ENCODE assay signal across 9 cellular contexts in the genomic region with DNA sequence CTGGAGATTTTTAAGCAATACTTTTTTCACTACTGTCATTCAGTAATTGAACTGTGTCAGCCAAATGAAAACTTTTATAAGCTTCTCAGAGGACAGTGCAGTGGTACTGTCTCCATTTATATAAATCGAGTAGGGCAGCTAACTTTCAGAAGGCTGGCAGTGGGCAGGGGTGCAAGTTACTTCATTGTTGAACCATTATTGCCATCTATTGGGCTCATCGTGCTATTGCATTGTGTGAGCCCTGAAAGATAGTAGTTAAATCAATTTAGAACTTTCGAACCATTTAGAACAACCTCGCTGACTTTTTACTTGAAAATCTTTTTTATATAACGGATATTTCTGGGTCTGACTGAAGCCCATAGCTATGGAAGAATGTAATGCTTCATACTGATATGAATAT.
A peak's percentile ranks its signal among the peaks of the same experiment; 100 is the strongest.
DNase-seq lines count a peak whose midpoint lies in the region; ATAC-seq, FAIRE-seq and TF ChIP-seq lines count a peak whose summit lies in the region.
"Had no signal": no experiment of that assay in that cellular context is flagged by ENCODE, and none has a peak within 500 bp of the region (broad histone marks: within the 10 kb centered on the region; RNA-seq: fewer than 3 reads in every experiment).

No MANE protein-coding gene starts in this region.

- H3K79me2 ChIP-seq in astrocyte (ENCODE audit: insufficient read depth, low read length) (no peaks in the 10 kb centered on the region), hepatocyte (no peaks in the 10 kb centered on the region), smooth muscle cell (ENCODE audit: low read depth) (no peaks in the 10 kb centered on the region)

- peaks cover 3% of the 10 kb centered on the region for H3K4me1 Mint-ChIP-seq in astrocyte (ENCODE audit: low read depth, unreplicated experiment)

- DNase-seq in NK-92 treated with Interleukin-12 subunit alpha and Interleukin-12 subunit beta, amount 100 ng/mL, for 24 hours (lab: John Stamatoyannopoulos, UW), result peak; percentile 3
- DNase-seq in NK-92 (lab: John Stamatoyannopoulos, UW; ENCODE audit: unreplicated experiment) (no peak), NCI-H526 (lab: John Stamatoyannopoulos, UW) (peak; percentile 51 to 86), astrocyte (ENCODE audit: low read depth) (peak; percentile 33), hepatocyte (ENCODE audit: low spot score) (peak; percentile 73), smooth muscle cell (lab: John Stamatoyannopoulos, UW; ENCODE audit: unreplicated experiment) (no peak)

- H3K9me3 Mint-ChIP-seq in astrocyte (ENCODE audit: unreplicated experiment), result no peaks in the 10 kb centered on the region

- no peak overlapping the region for H3K27ac ChIP-seq in astrocyte (ENCODE audit: low read depth, low read length)
- H3K27ac ChIP-seq in hepatocyte, result no peak overlapping the region
- H3K27ac ChIP-seq in smooth muscle cell (ENCODE audit: low read depth), result no peak overlapping the region
- H3K27ac ChIP-seq: BLaER1 had no signal

- H3K27me3 ChIP-seq in astrocyte (ENCODE audit: insufficient read depth, low read length) (no peaks in the 10 kb centered on the region), hepatocyte (no peaks in the 10 kb centered on the region), smooth muscle cell (ENCODE audit: low read depth) (no peaks in the 10 kb centered on the region)
- H3K27me3 ChIP-seq: BLaER1 had no signal

- 39% methylated on average over 5 of the region's 5 CpGs for WGBS in hepatocyte (ENCODE audit: low lambda C conversion rate, missing lambda C conversion rate)
- 26% methylated on average over 5 of the region's 5 CpGs for WGBS in smooth muscle cell (ENCODE audit: low lambda C conversion rate)

- H3K4me3 ChIP-seq in astrocyte (ENCODE audit: insufficient read depth, low read depth, low read length), result no peak overlapping the region
- H3K4me3 ChIP-seq in hepatocyte, result no peak overlapping the region
- no peak overlapping the region for H3K4me3 ChIP-seq in smooth muscle cell
- H3K4me3 ChIP-seq: BLaER1 had no signal

- ATAC-seq in HG03521 (IDR thresholded peaks at IDR 0.05; ENCODE audit: unreplicated experiment) (peak; percentile 53), GM19455 (IDR thresholded peaks at IDR 0.05; ENCODE audit: unreplicated experiment) (no peak)

- FAIRE-seq in astrocyte (lab: Jason Lieb, UNC), result no peak

- H3K9me2 ChIP-seq in hepatocyte (replicated peaks; ENCODE audit: insufficient read depth), result no peaks in the 10 kb centered on the region

- no peak overlapping the region for H3K4me2 ChIP-seq in astrocyte (ENCODE audit: low read length)
- no peak overlapping the region for H3K4me2 ChIP-seq in hepatocyte
- no peak overlapping the region for H3K4me2 ChIP-seq in smooth muscle cell
- H3K4me2 ChIP-seq: BLaER1 had no signal

- H3F3A ChIP-seq in smooth muscle cell (ENCODE audit: low read depth), result no peaks in the 10 kb centered on the region

- H4K20me1 ChIP-seq in astrocyte (ENCODE audit: insufficient read depth, low read length) (no peaks in the 10 kb centered on the region), hepatocyte (ENCODE audit: insufficient read depth, poor library complexity, severe bottlenecking) (no peaks in the 10 kb centered on the region), smooth muscle cell (ENCODE audit: low read depth) (no peaks in the 10 kb centered on the region)
- H4K20me1 ChIP-seq: BLaER1 had no signal

- no peak overlapping the region for H3K4me3 Mint-ChIP-seq in astrocyte (ENCODE audit: unreplicated experiment)

- H3K36me3 ChIP-seq in astrocyte (ENCODE audit: insufficient read depth, low read length), result no peaks in the 10 kb centered on the region
- no peaks in the 10 kb centered on the region for H3K36me3 ChIP-seq in hepatocyte (replicated peaks; ENCODE audit: insufficient read depth, low read depth)
- no peaks in the 10 kb centered on the region for H3K36me3 ChIP-seq in smooth muscle cell (ENCODE audit: low read depth)

- H3K9me3 ChIP-seq in astrocyte (ENCODE audit: insufficient read depth, low read depth, low read length), result no peaks in the 10 kb centered on the region
- no peaks in the 10 kb centered on the region for H3K9me3 ChIP-seq in hepatocyte (ENCODE audit: low read depth)
- no peaks in the 10 kb centered on the region for H3K9me3 ChIP-seq in smooth muscle cell (replicated peaks; ENCODE audit: low read depth)

- H2AFZ ChIP-seq in astrocyte (ENCODE audit: low read depth, low read length) (no peak overlapping the region), hepatocyte (no peak overlapping the region), smooth muscle cell (ENCODE audit: low read depth) (no peak overlapping the region)

- no peak overlapping the region for H3K27ac Mint-ChIP-seq in astrocyte (ENCODE audit: unreplicated experiment)

- TF ChIP-seq CTCF in astrocyte (IDR thresholded peaks at IDR 0.05; ENCODE audit: insufficient read depth, low read depth, low read length) (peak; percentile 89), hepatocyte (IDR thresholded peaks at IDR 0.05; ENCODE audit: poor library complexity) (peak; percentile 91), smooth muscle cell (IDR thresholded peaks at IDR 0.05; ENCODE audit: borderline replicate concordance, insufficient read depth, poor library complexity, severe bottlenecking) (peak; percentile 84)

- peaks cover 4% of the 10 kb centered on the region for H3K27me3 Mint-ChIP-seq in astrocyte (ENCODE audit: low read depth, unreplicated experiment)

- H3K9ac ChIP-seq in astrocyte (ENCODE audit: low read length) (no peak overlapping the region), smooth muscle cell (ENCODE audit: low read depth) (no peak overlapping the region)
- H3K9ac ChIP-seq: BLaER1 had no signal

- H3K4me1 ChIP-seq in astrocyte (ENCODE audit: insufficient read depth, low read length) (no peaks in the 10 kb centered on the region), hepatocyte (ENCODE audit: insufficient read depth) (peaks cover 4% of the 10 kb centered on the region), smooth muscle cell (ENCODE audit: low read depth) (no peaks in the 10 kb centered on the region)
- H3K4me1 ChIP-seq: BLaER1 had no signal

- no peaks in the 10 kb centered on the region for H3K36me3 Mint-ChIP-seq in astrocyte (ENCODE audit: low read depth, unreplicated experiment)

Comparison
In these comparisons a context has a peak if more than half of its experiments do, and no peak if none do; other contexts are left out.
1. DNase-seq: peak in NK-92 treated with Interleukin-12 subunit alpha and Interleukin-12 subunit beta, amount 100 ng/mL, for 24 hours (single experiment), NCI-H526 (2 of 2), astrocyte (single experiment) and hepatocyte (single experiment); none in NK-92 (single experiment) and smooth muscle cell (single experiment).
2. Peak in every context shown above with its lines, with median percentiles within 50 percentile points of each other: CTCF ChIP-seq.